Comparison of ENCODE assay signal across 23 cellular contexts in genomic region chr18:31156831-31157763, GRCh38. TPM values are rescaled to one million over a fixed set of nuclear protein-coding genes. Genes with fewer than 3 reads are reported as not detected.
DNase-seq lines count a peak whose midpoint lies in the region; ATAC-seq, FAIRE-seq and TF ChIP-seq lines count a peak whose summit lies in the region.
"Had no signal": no experiment of that assay in that cellular context is flagged by ENCODE, and none has a peak within 500 bp of the region (broad histone marks: within the 10 kb centered on the region; RNA-seq: fewer than 3 reads in every experiment).

No MANE protein-coding gene starts in this region.

- H3K4me1 ChIP-seq in PC-3 (ENCODE audit: insufficient read depth, low read length) (no peaks in the 10 kb centered on the region), trophoblast cell (ENCODE audit: control insufficient read depth in 1 of 2, insufficient read depth in 2 of 2, low read length in 2 of 2) (peaks cover 0 to 2% of the 10 kb centered on the region in 2 experiments)
- H3K4me1 ChIP-seq in CD4-positive, alpha-beta memory T cell (ENCODE audit: insufficient read depth, low read length) = no peaks in the 10 kb centered on the region
- H3K4me1 ChIP-seq: colonic mucosa, right lobe of liver had no signal

- H2BK120ac ChIP-seq in trophoblast cell (ENCODE audit: insufficient read depth, low read length, poor library complexity) = no peak overlapping the region

- no peak for TF ChIP-seq CTCF in PC-3 (conservative IDR thresholded peaks at IDR 0.05; ENCODE audit: low read depth, low read length)

- CTCF ChIA-PET in PC-3 (lab: Charles Lee) = no interaction called here
- CTCF ChIA-PET in CD4-positive, alpha-beta memory T cell (lab: Charles Lee; ENCODE audit: partially characterized antibody) = no interaction called here

- H4K8ac ChIP-seq in trophoblast cell (ENCODE audit: low read depth, low read length) = no peak overlapping the region

- peaks cover 0 to 9% (median 1%) of the 10 kb centered on the region in 8 donors for H3K9me3 Mint-ChIP-seq in CD4-positive, alpha-beta memory T cell
- H3K9me3 Mint-ChIP-seq: activated T-helper 17 cell treated with anti-CD3 and anti-CD28 coated beads, Interleukin-2, amount 50 U/mL, for 72 hours had no signal

- peak overlapping the region; percentile 81 for H3K4me2 ChIP-seq in PC-3 (ENCODE audit: low read length)
- peak overlapping the region; percentile 47 for H3K4me2 ChIP-seq in trophoblast cell (ENCODE audit: low read length)

- no peak overlapping the region for H2AK5ac ChIP-seq in trophoblast cell (ENCODE audit: low read length)

- H3K27me3 Mint-ChIP-seq in CD4-positive, alpha-beta memory T cell = no peaks in the 10 kb centered on the region
- H3K27me3 Mint-ChIP-seq: activated T-helper 17 cell treated with anti-CD3 and anti-CD28 coated beads, Interleukin-2, amount 50 U/mL, for 72 hours; naive thymus-derived CD8-positive, alpha-beta T cell had no signal

- no CpG with 5 or more reads among the region's 12 CpGs for WGBS in trophoblast cell (ENCODE audit: extremely low coverage, insufficient coverage, insufficient read length)

- H3K4ac ChIP-seq in trophoblast cell (ENCODE audit: low read depth, low read length) = no peak overlapping the region

- H3K9ac ChIP-seq in PC-3 (ENCODE audit: low read length) (no peak overlapping the region), trophoblast cell (ENCODE audit: low read length) (no peak overlapping the region)

- H3K4me3 ChIP-seq in PC-3 (ENCODE audit: low read length) = peak overlapping the region; percentile 63
- no peak overlapping the region for H3K4me3 ChIP-seq in trophoblast cell (ENCODE audit: low read depth, low read length)
- H3K4me3 ChIP-seq in CD4-positive, alpha-beta memory T cell (ENCODE audit: low read length in 2 of 2) = no peak overlapping the region
- H3K4me3 ChIP-seq: colonic mucosa, heart right ventricle, right lobe of liver, tibial artery had no signal

- no peaks in the 10 kb centered on the region for H3K36me3 Mint-ChIP-seq in CD4-positive, alpha-beta memory T cell

- no TSS peak for BruUV-seq in PC-3 (replicated peaks; lab: Mats Ljungman, UMichigan)

- H4K91ac ChIP-seq in trophoblast cell (ENCODE audit: low read depth, low read length) = no peak overlapping the region

- H3K23ac ChIP-seq in trophoblast cell (ENCODE audit: low read length) = no peak overlapping the region

- DNase-seq in GM12892 (ENCODE audit: insufficient read length) (no peak), PC-3 (peak; percentile 74), glomerular visceral epithelial cell (ENCODE audit: extremely low spot score) (peak; percentile 12), trophoblast cell (peak; percentile 93 to 96), GM19238 (ENCODE audit: insufficient read length, low spot score) (no peak), cerebellum (ENCODE audit: low spot score) (no peak)
- DNase-seq in CD4-positive, alpha-beta memory T cell = no peak
- DNase-seq: aorta; colonic mucosa; DMS153; heart right ventricle; Kasumi-1; left ventricle myocardium superior; naive thymus-derived CD8-positive, alpha-beta T cell; NCI-H524 treated with DMSO at 0.1 percent for 48 hours; right lobe of liver; stimulated activated CD4-positive, alpha-beta T cell treated with anti-CD3 and anti-CD28 coated beads, Interleukin-2, amount 100 ng/mL, for 48 hours; tibial artery had no signal

- H3K14ac ChIP-seq in trophoblast cell (ENCODE audit: low read length) = no peak overlapping the region

- POLR2A ChIA-PET in PC-3 (lab: Charles Lee; ENCODE audit: unreplicated experiment) = no interaction called here
- POLR2A ChIA-PET in CD4-positive, alpha-beta memory T cell (lab: Charles Lee; ENCODE audit: partially characterized antibody) = no interaction called here

- H3F3A ChIP-seq in PC-3 (ENCODE audit: low read length, unreplicated experiment) = no peaks in the 10 kb centered on the region

- H3K9me2 ChIP-seq in PC-3 (replicated peaks; ENCODE audit: low read length) = no peaks in the 10 kb centered on the region

- H3K4me3 Mint-ChIP-seq in CD4-positive, alpha-beta memory T cell = no peak overlapping the region
- H3K4me3 Mint-ChIP-seq: activated T-helper 17 cell treated with anti-CD3 and anti-CD28 coated beads, Interleukin-2, amount 50 U/mL, for 72 hours had no signal

- H3K4me1 Mint-ChIP-seq in CD4-positive, alpha-beta memory T cell = no peaks in the 10 kb centered on the region
- H3K4me1 Mint-ChIP-seq: activated T-helper 17 cell treated with anti-CD3 and anti-CD28 coated beads, Interleukin-2, amount 50 U/mL, for 72 hours had no signal

- no peaks in the 10 kb centered on the region for H3K79me2 ChIP-seq in PC-3 (ENCODE audit: low read length)
- no peaks in the 10 kb centered on the region for H3K79me2 ChIP-seq in trophoblast cell (ENCODE audit: control insufficient read depth, insufficient read depth, low read length, poor library complexity)

- peak overlapping the region; percentile 25; the same call in 1 of the 2 replicates for H3K27ac ChIP-seq in PC-3 (ENCODE audit: low read length)
- peak overlapping the region; percentile 72 for H3K27ac ChIP-seq in trophoblast cell (ENCODE audit: low read depth, low read length)
- no peak overlapping the region for H3K27ac ChIP-seq in CD4-positive, alpha-beta memory T cell (ENCODE audit: low read depth, low read length)
- H3K27ac ChIP-seq: colonic mucosa, heart right ventricle, right lobe of liver, tibial artery had no signal

- peak; percentile 56 for FAIRE-seq in GM12892 (lab: Jason Lieb, UNC)
- FAIRE-seq: H54 had no signal

- H3K18ac ChIP-seq in trophoblast cell (ENCODE audit: low read length) = no peak overlapping the region

- H3K79me1 ChIP-seq in trophoblast cell (ENCODE audit: low read length) = no peaks in the 10 kb centered on the region

- H2AFZ ChIP-seq in PC-3 (ENCODE audit: low read length) (peak overlapping the region; percentile 58), trophoblast cell (ENCODE audit: insufficient read depth, low read length, poor library complexity) (no peak overlapping the region)

- peak; percentile 96 for ATAC-seq in PC-3
- no peak for ATAC-seq in HG03097 (IDR thresholded peaks at IDR 0.05; ENCODE audit: low FRiP score, unreplicated experiment)
- ATAC-seq: activated T-helper 17 cell treated with anti-CD3 and anti-CD28 coated beads, Interleukin-2, amount 50 U/mL, for 72 hours; heart right ventricle; left ventricle myocardium superior; naive thymus-derived CD8-positive, alpha-beta T cell; SK-N-SH treated with all-trans-retinoic acid at 6 μM for 48 hours had no signal

- no peak overlapping the region for H2BK12ac ChIP-seq in trophoblast cell (ENCODE audit: low read length)

- H2BK5ac ChIP-seq in trophoblast cell (ENCODE audit: low read depth, low read length, poor library complexity) = no peak overlapping the region

- H3K9me3 ChIP-seq in PC-3 (ENCODE audit: low read length) (no peaks in the 10 kb centered on the region), trophoblast cell (ENCODE audit: insufficient read depth, low read depth, low read length) (no peaks in the 10 kb centered on the region)
- H3K9me3 ChIP-seq in CD4-positive, alpha-beta memory T cell (ENCODE audit: control insufficient read depth in 1 of 2, low read length in 2 of 2) = no peaks in the 10 kb centered on the region
- H3K9me3 ChIP-seq: colonic mucosa, heart right ventricle, right lobe of liver, tibial artery had no signal

- no peak overlapping the region for H3K27ac Mint-ChIP-seq in CD4-positive, alpha-beta memory T cell
- H3K27ac Mint-ChIP-seq: activated T-helper 17 cell treated with anti-CD3 and anti-CD28 coated beads, Interleukin-2, amount 50 U/mL, for 72 hours; naive thymus-derived CD8-positive, alpha-beta T cell had no signal

- no peaks in the 10 kb centered on the region for H3K27me3 ChIP-seq in PC-3 (ENCODE audit: low read length)
- H3K27me3 ChIP-seq in trophoblast cell (ENCODE audit: insufficient read depth, low read length) = no peaks in the 10 kb centered on the region
- H3K27me3 ChIP-seq in CD4-positive, alpha-beta memory T cell (ENCODE audit: insufficient read depth, low read length) = no peaks in the 10 kb centered on the region
- H3K27me3 ChIP-seq: colonic mucosa, heart right ventricle, right lobe of liver, tibial artery had no signal

- H3K36me3 ChIP-seq in PC-3 (ENCODE audit: low read depth, low read length) (no peaks in the 10 kb centered on the region), trophoblast cell (ENCODE audit: control insufficient read depth in 1 of 2, insufficient read depth in 2 of 2, low read length in 2 of 2) (no peaks in the 10 kb centered on the region)
- no peaks in the 10 kb centered on the region for H3K36me3 ChIP-seq in CD4-positive, alpha-beta memory T cell (ENCODE audit: insufficient read depth, low read length)
- H3K36me3 ChIP-seq: colonic mucosa, heart right ventricle, right lobe of liver, tibial artery had no signal

- no peak overlapping the region for H4K12ac ChIP-seq in trophoblast cell (ENCODE audit: low read depth, low read length)

- intact Hi-C loops in PC-3 (cut with micrococcal nuclease) = loop anchor here (5.0 kb wide), 1 partner anchor 40 kb away; no protein-coding TSS in a partner anchor
- intact Hi-C loops in CD4-positive, alpha-beta memory T cell (cut with micrococcal nuclease) = no loop called here

- TF ChIP-seq POLR2A in GM12892 (IDR thresholded peaks at IDR 0.05; ENCODE audit: low read depth, low read length) = no peak

- H4K20me1 ChIP-seq in PC-3 (ENCODE audit: low read length) = no peaks in the 10 kb centered on the region

RNA-seq across cellular contexts. Expression of gene DSC1, which starts 5.6 kb away (rescaled TPM):
- not detected for polyA plus RNA-seq in GM12892 (2012; ENCODE audit: missing spikeins)
- total RNA-seq in PC-3 (2014; rRNA removed) (not detected in 2 replicates), cerebellum (not detected)
- polyA plus RNA-seq in trophoblast cell (2013) = 0.29 and 0.31 TPM in 2 replicates
- total RNA-seq in CD4-positive, alpha-beta memory T cell = 1 to 10 TPM; 2.7 TPM
- 1 to 10 TPM in 1 of 2 donors, under 1 TPM in 1; 0.62 to 3.9 TPM for polyA plus RNA-seq in CD4-positive, alpha-beta memory T cell
- total RNA-seq: activated T-helper 17 cell treated with anti-CD3 and anti-CD28 coated beads, Interleukin-2, amount 50 U/mL, for 72 hours; aorta; OCI-LY7; right lobe of liver had no signal
- polyA plus RNA-seq: aorta had no signal

RNA-seq across cellular contexts. Expression of gene DSC2, which starts 54.9 kb away (rescaled TPM):
- 0.64 TPM for polyA plus RNA-seq in GM12892 (2012; ENCODE audit: missing spikeins)
- total RNA-seq in PC-3 (2014; rRNA removed) (4.8 and 6.9 TPM in 2 replicates), cerebellum (7.2 TPM)
- polyA plus RNA-seq in trophoblast cell (2013) = 95.6 and 98.9 TPM in 2 replicates
- not detected for total RNA-seq in CD4-positive, alpha-beta memory T cell
- not detected for polyA plus RNA-seq in CD4-positive, alpha-beta memory T cell
- total RNA-seq: activated T-helper 17 cell treated with anti-CD3 and anti-CD28 coated beads, Interleukin-2, amount 50 U/mL, for 72 hours; naive thymus-derived CD8-positive, alpha-beta T cell; OCI-LY7 had no signal
- polyA plus RNA-seq: naive thymus-derived CD8-positive, alpha-beta T cell had no signal

Comparison
In these comparisons a context has a peak if more than half of its experiments do, and no peak if none do; other contexts are left out.
1. DNase-seq: peak in PC-3 (single experiment), glomerular visceral epithelial cell (single experiment) and trophoblast cell (2 of 2); none in GM12892 (single experiment), GM19238 (single experiment), CD4-positive, alpha-beta memory T cell (0 of 5) and cerebellum (single experiment).